In genomic region chr18:58195278-58195721, GRCh38 we compare ENCODE assay signal across 8 cellular contexts.
A peak's percentile ranks its signal among the peaks of the same experiment; 100 is the strongest.
DNase-seq lines count a peak whose midpoint lies in the region; ATAC-seq and TF ChIP-seq lines count a peak whose summit lies in the region.

No MANE protein-coding gene starts in this region.

- peak overlapping the region in 1 of 7 donors; percentile 4 for H3K27ac Mint-ChIP-seq in CD14-positive monocyte

- H3K9ac ChIP-seq in HCT116 (ENCODE audit: low read length) = peak overlapping the region; percentile 67
- no peak overlapping the region for H3K9ac ChIP-seq in MM.1S (ENCODE audit: low read length)

- H3K79me2 ChIP-seq in HCT116 (ENCODE audit: insufficient read depth, low read length) = no peaks in the 10 kb centered on the region
- H3K79me2 ChIP-seq in PC-9 (ENCODE audit: low read depth) = peaks cover 89% of the 10 kb centered on the region
- H3K79me2 ChIP-seq in MM.1S (ENCODE audit: low read length) = no peaks in the 10 kb centered on the region

- H3F3A ChIP-seq in PC-9 (ENCODE audit: insufficient read depth, low read depth) (peaks cover 8% of the 10 kb centered on the region), MM.1S (ENCODE audit: insufficient read depth, low read length) (no peaks in the 10 kb centered on the region)

- peak overlapping the region; percentile 35 for H3K27ac ChIP-seq in HCT116 (ENCODE audit: low read depth, low read length)
- H3K27ac ChIP-seq in PC-9 = peak overlapping the region; percentile 43
- no peak overlapping the region for H3K27ac ChIP-seq in mesodermal cell (ENCODE audit: low read depth, low read length, severe bottlenecking)
- no peak overlapping the region for H3K27ac ChIP-seq in tibial artery
- H3K27ac ChIP-seq in MM.1S (ENCODE audit: low read length) = no peak overlapping the region

- H3K4me2 ChIP-seq in HCT116 (ENCODE audit: low read length) (peak overlapping the region; percentile 90), PC-9 (peak overlapping the region; percentile 66), MM.1S (ENCODE audit: low read depth, low read length) (no peak overlapping the region)

- H4K20me1 ChIP-seq in HCT116 (ENCODE audit: insufficient read depth) = no peaks in the 10 kb centered on the region
- no peaks in the 10 kb centered on the region for H4K20me1 ChIP-seq in PC-9 (ENCODE audit: insufficient read depth)
- H4K20me1 ChIP-seq in MM.1S (ENCODE audit: insufficient read depth, low read length) = no peaks in the 10 kb centered on the region

- H3K9me3 Mint-ChIP-seq in CD14-positive monocyte = peaks cover 0 to 2% (median 0%) of the 10 kb centered on the region in 7 donors

- H3K4me3 Mint-ChIP-seq in CD14-positive monocyte = peak overlapping the region; percentile 68 to 91

- RAD21 ChIA-PET in HCT116 (lab: Charles Lee; ENCODE audit: low non-redundant PET in 1 of 2, low total read pairs in 2 of 2, uncharacterized antibody in 2 of 2, unreplicated experiment in 2 of 2) = interaction anchor here in 1 of 2 experiments (0.9 kb wide), 1 partner anchor 127 kb away, joined by 5 read pairs; no protein-coding TSS in a partner anchor

- TF ChIP-seq POLR2A in HCT116 (IDR thresholded peaks at IDR 0.05; ENCODE audit: borderline replicate concordance, extremely low read depth, insufficient read depth, insufficient read length) = no peak

- no peaks in the 10 kb centered on the region for H3K36me3 ChIP-seq in HCT116 (ENCODE audit: control insufficient read depth in 1 of 2, insufficient read depth in 2 of 2, low read length in 2 of 2)
- H3K36me3 ChIP-seq in PC-9 (ENCODE audit: low read depth) = no peaks in the 10 kb centered on the region
- H3K36me3 ChIP-seq in mesodermal cell (ENCODE audit: control insufficient read depth, insufficient read depth, low read length) = no peaks in the 10 kb centered on the region
- no peaks in the 10 kb centered on the region for H3K36me3 ChIP-seq in tibial artery
- H3K36me3 ChIP-seq in MM.1S (replicated peaks; ENCODE audit: insufficient read depth, low read length) = no peaks in the 10 kb centered on the region

- H3K4me1 ChIP-seq in HCT116 (ENCODE audit: control insufficient read depth in 1 of 2, insufficient read depth in 2 of 2, low read length in 2 of 2) = peaks cover 16 to 38% of the 10 kb centered on the region in 2 experiments
- H3K4me1 ChIP-seq in PC-9 (replicated peaks; ENCODE audit: insufficient read depth) = peaks cover 39% of the 10 kb centered on the region
- peaks cover 20% of the 10 kb centered on the region for H3K4me1 ChIP-seq in mesodermal cell (ENCODE audit: control insufficient read depth, insufficient read depth, low read length, poor library complexity, severe bottlenecking)
- H3K4me1 ChIP-seq in tibial artery = peaks cover 0 to 7% (median 1%) of the 10 kb centered on the region in 4 donors
- H3K4me1 ChIP-seq in MM.1S (ENCODE audit: low read length) = no peaks in the 10 kb centered on the region

- BruUV-seq in HCT116 (replicated peaks; lab: Mats Ljungman, UMichigan) = no TSS peak
- BruUV-seq in PC-9 (replicated peaks; lab: Mats Ljungman, UMichigan) = no TSS peak

- H3K4me3 ChIP-seq in HCT116 (replicated peaks in 1 of 2; ENCODE audit: low read depth in 1 of 2, low read length in 2 of 2) (peak overlapping the region; percentile 47 to 63), PC-9 (peak overlapping the region; percentile 44; the same call in 1 of the 2 replicates), mesodermal cell (ENCODE audit: extremely low read depth, insufficient read depth, low read length, poor library complexity, severe bottlenecking) (peak overlapping the region; percentile 24), tibial artery (peak overlapping the region; percentile 9 to 14), MM.1S (ENCODE audit: low read length) (no peak overlapping the region)

- H3K9me2 ChIP-seq in HCT116 (ENCODE audit: insufficient read depth) (no peaks in the 10 kb centered on the region), PC-9 (ENCODE audit: insufficient read depth) (no peaks in the 10 kb centered on the region), MM.1S (replicated peaks; ENCODE audit: insufficient read depth, low read length) (no peaks in the 10 kb centered on the region)

- H2AFZ ChIP-seq in HCT116 (ENCODE audit: low read depth, low read length, poor library complexity, severe bottlenecking) = peak overlapping the region; percentile 67
- no peak overlapping the region for H2AFZ ChIP-seq in PC-9
- no peak overlapping the region for H2AFZ ChIP-seq in MM.1S (ENCODE audit: low read length)

- CTCF ChIA-PET in HCT116 (lab: Charles Lee) = interaction anchor here (0.7 to 1.6 kb wide), 4 partner anchors 14 to 302 kb away, joined by 3 to 11 read pairs (median 4); no protein-coding TSS in a partner anchor
- CTCF ChIA-PET in PC-9 (lab: Charles Lee) = interaction anchor here (0.5 kb wide), 1 partner anchor 30 kb away, joined by 3 read pairs; no protein-coding TSS in a partner anchor

- POLR2A ChIA-PET in HCT116 (lab: Charles Lee) (interaction anchor here (0.8 to 1.0 kb wide), 2 partner anchors 26 to 27 kb away, joined by 3 read pairs; no protein-coding TSS in a partner anchor), PC-9 (lab: Charles Lee; ENCODE audit: unreplicated experiment) (interaction anchor here (0.6 to 1.1 kb wide), 2 partner anchors 17 to 27 kb away, joined by 4 to 7 read pairs; no protein-coding TSS in a partner anchor)

- TF ChIP-seq RAD21 in HCT116 (IDR thresholded peaks at IDR 0.05; ENCODE audit: low read depth) = no peak

- peaks cover 14% of the 10 kb centered on the region for H3K4me1 Mint-ChIP-seq in CD14-positive monocyte

- intact Hi-C loops in CD14-positive monocyte (cut with micrococcal nuclease) = no loop called here
- intact Hi-C loops in HCT116 (cut with micrococcal nuclease) = loop anchor here (10.0 kb wide), 1 partner anchor 300 kb away; no protein-coding TSS in a partner anchor
- intact Hi-C loops in PC-9 (cut with micrococcal nuclease; ENCODE audit: unreplicated experiment) = no loop called here
- intact Hi-C loops in tibial artery (cut with DNase I; ENCODE audit: low total_unique reads) = no loop called here

- DNase-seq in CD14-positive monocyte (ENCODE audit: low spot score) (no peak), HCT116 (ENCODE audit: low read depth, low spot score) (no peak), PC-9 (peak in 1 of 2 experiments; percentile 46), tibial artery (no peak), MM.1S (no peak)
- peak; percentile 15 for DNase-seq in central memory CD4-positive, alpha-beta T cell

- H3K9me3 ChIP-seq in HCT116 (ENCODE audit: control insufficient read depth in 1 of 2, insufficient read depth in 1 of 2, low read depth in 1 of 2, low read length in 2 of 2) = no peaks in the 10 kb centered on the region
- no peaks in the 10 kb centered on the region for H3K9me3 ChIP-seq in PC-9 (ENCODE audit: insufficient read depth, low read depth)
- H3K9me3 ChIP-seq in mesodermal cell (ENCODE audit: control insufficient read depth, low read length) = no peaks in the 10 kb centered on the region
- no peaks in the 10 kb centered on the region for H3K9me3 ChIP-seq in tibial artery
- no peaks in the 10 kb centered on the region for H3K9me3 ChIP-seq in MM.1S (replicated peaks; ENCODE audit: insufficient read depth, low read length)

- peaks cover 17 to 58% (median 36%) of the 10 kb centered on the region in 3 donors for H3K27me3 Mint-ChIP-seq in CD14-positive monocyte (ENCODE audit: low read depth in 3 of 3)

- H3K27me3 ChIP-seq in HCT116 (ENCODE audit: insufficient read depth, low read length) (no peaks in the 10 kb centered on the region), PC-9 (ENCODE audit: insufficient read depth, low read depth) (no peaks in the 10 kb centered on the region), tibial artery (peaks cover 0 to 5% of the 10 kb centered on the region in 2 donors), MM.1S (replicated peaks; ENCODE audit: insufficient read depth, low read length) (no peaks in the 10 kb centered on the region)

- ATAC-seq in HCT116 = peak; percentile 86
- ATAC-seq in GM21360 (IDR thresholded peaks at IDR 0.05; ENCODE audit: unreplicated experiment) = no peak

- H3K36me3 Mint-ChIP-seq in CD14-positive monocyte = no peaks in the 10 kb centered on the region

- WGBS in mesodermal cell (ENCODE audit: insufficient coverage in 2 of 2), 2 experiments = 3 to 12% methylated on average over 16 to 17 of the region's 23 CpGs

- TF ChIP-seq CTCF in CD14-positive monocyte (IDR thresholded peaks at IDR 0.05) = no peak
- no peak for TF ChIP-seq CTCF in HCT116 (IDR thresholded peaks at IDR 0.05 in 2 of 3, conservative IDR thresholded peaks at IDR 0.05 in 1 of 3; ENCODE audit: borderline replicate concordance in 1 of 3, insufficient read depth in 1 of 3, low read depth in 2 of 3, low read length in 2 of 3)
- TF ChIP-seq CTCF in PC-9 (conservative IDR thresholded peaks at IDR 0.05) = no peak
- no peak for TF ChIP-seq CTCF in tibial artery (IDR thresholded peaks at IDR 0.05)
- no peak for TF ChIP-seq CTCF in MM.1S (IDR thresholded peaks at IDR 0.05; ENCODE audit: low read length)

TF ChIP-seq in HCT116, 20 proteins besides CTCF, POLR2A, EP300 and RAD21 (continues in another document):
- 0 out of 2 replicates have a peak, but pooled peaks have one; percentile 21 for TF ChIP-seq POLR2AphosphoS5 (IDR thresholded peaks at IDR 0.05; ENCODE audit: low read depth, low read length)
- no peak for TF ChIP-seq FOSL1 (IDR thresholded peaks at IDR 0.05; ENCODE audit: low read depth)
- TF ChIP-seq EGR1 (IDR thresholded peaks at IDR 0.05; ENCODE audit: low read depth) = no peak
- peak; percentile 27; the same call in 1 of the 2 replicates for TF ChIP-seq SIN3A (IDR thresholded peaks at IDR 0.05; ENCODE audit: low read depth)
- TF ChIP-seq ELF1 (IDR thresholded peaks at IDR 0.05; ENCODE audit: borderline replicate concordance, low read depth) = peak; percentile 48; the same call in 1 of the 2 replicates
- no peak for TF ChIP-seq SP1 (IDR thresholded peaks at IDR 0.05; ENCODE audit: low read depth)
- TF ChIP-seq EZH2 (IDR thresholded peaks at IDR 0.05) = no peak
- TF ChIP-seq ZNF274 (IDR thresholded peaks at IDR 0.05; ENCODE audit: low read depth, low read length) = no peak
- no peak for TF ChIP-seq TCF7L2 (IDR thresholded peaks at IDR 0.05; ENCODE audit: borderline replicate concordance, extremely low read depth, insufficient read depth, insufficient read length)
- no peak for TF ChIP-seq EZH2phosphoT487 (IDR thresholded peaks at IDR 0.05; ENCODE audit: borderline replicate concordance)

Comparison
In these comparisons a context has a peak if more than half of its experiments do, and no peak if none do; other contexts are left out.
1. H3K27ac ChIP-seq: peak in HCT116 (single experiment) and PC-9 (single experiment); none in mesodermal cell (single experiment), tibial artery (0 of 2) and MM.1S (single experiment).